In the genomic region with DNA sequence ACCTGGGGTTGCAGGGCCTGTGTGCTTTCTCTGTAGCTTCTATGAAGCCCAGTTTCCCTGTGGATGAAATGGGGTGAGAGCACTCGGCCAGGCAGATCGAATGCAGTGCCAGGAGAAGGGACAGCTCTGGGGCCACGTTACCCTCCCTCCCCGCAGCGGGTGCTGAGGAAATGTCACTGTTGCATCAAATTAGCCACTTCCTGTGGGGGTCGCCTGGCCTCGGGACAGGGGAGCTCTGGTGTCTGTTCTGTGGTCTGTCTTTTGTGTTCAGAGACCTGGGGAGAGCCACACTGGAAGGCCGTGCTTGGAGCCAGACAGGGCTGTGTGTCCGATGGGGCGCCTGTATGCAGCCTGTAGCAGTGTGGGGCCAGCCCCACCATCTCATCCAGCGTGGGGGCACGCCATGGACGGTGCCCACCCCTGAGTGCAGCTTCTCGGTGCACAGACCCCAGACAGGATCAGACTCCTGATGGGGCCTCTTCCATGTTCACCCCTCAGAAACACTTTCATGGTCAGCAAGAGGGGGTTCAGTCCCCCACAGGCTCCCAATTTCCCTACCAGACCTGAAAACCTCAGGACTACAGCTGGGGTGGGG, we compare ENCODE assay signal across 9 cellular contexts. TPM values are rescaled to one million over a fixed set of nuclear protein-coding genes. Genes with fewer than 3 reads are reported as not detected.
DNase-seq lines count a peak whose midpoint lies in the region; ATAC-seq and TF ChIP-seq lines count a peak whose summit lies in the region.
"Had no signal": no experiment of that assay in that cellular context is flagged by ENCODE, and none has a peak within 500 bp of the region (broad histone marks: within the 10 kb centered on the region; RNA-seq: fewer than 3 reads in every experiment).

No MANE protein-coding gene starts in this region.

- H2AFZ ChIP-seq in SK-N-SH (ENCODE audit: low read depth) (no peak overlapping the region), hepatocyte (no peak overlapping the region)

- no peaks in the 10 kb centered on the region for H3F3A ChIP-seq in SK-N-SH (replicated peaks; ENCODE audit: insufficient read depth)

- peaks cover 80% of the 10 kb centered on the region for H3K79me2 ChIP-seq in SK-N-SH (ENCODE audit: insufficient read depth)
- H3K79me2 ChIP-seq in hepatocyte, result peaks cover 59% of the 10 kb centered on the region

- TF ChIP-seq CTCF in SK-N-SH (IDR thresholded peaks at IDR 0.05) (no peak), hepatocyte (IDR thresholded peaks at IDR 0.05; ENCODE audit: poor library complexity) (no peak)

- TF ChIP-seq RAD21 in SK-N-SH (IDR thresholded peaks at IDR 0.05; ENCODE audit: low read length), result peak; percentile 35

- no peaks in the 10 kb centered on the region for H3K27me3 ChIP-seq in SK-N-SH (ENCODE audit: insufficient read depth)
- no peaks in the 10 kb centered on the region for H3K27me3 ChIP-seq in hepatocyte

- ATAC-seq in GM18873 (IDR thresholded peaks at IDR 0.05; ENCODE audit: low FRiP score, unreplicated experiment) (peak; percentile 74), HG02943 (IDR thresholded peaks at IDR 0.05; ENCODE audit: low read depth, unreplicated experiment) (peak; percentile 61), HG02588 (IDR thresholded peaks at IDR 0.05; ENCODE audit: unreplicated experiment) (no peak)

- peak overlapping the region; percentile 42 to 98 for H3K27ac ChIP-seq in SK-N-SH (ENCODE audit: low read depth in 2 of 2, low read length in 1 of 2)
- peak overlapping the region; percentile 43 for H3K27ac ChIP-seq in hepatocyte

- 41% methylated on average over 14 of the region's 14 CpGs for WGBS in SK-N-SH (ENCODE audit: low lambda C conversion rate)
- 61% methylated on average over 14 of the region's 14 CpGs for WGBS in hepatocyte (ENCODE audit: low lambda C conversion rate, missing lambda C conversion rate)

- peak in 1 of 2 experiments; percentile 89; a peak in 2 of 4 replicates for TF ChIP-seq EP300 in SK-N-SH (IDR thresholded peaks at IDR 0.05; ENCODE audit: borderline replicate concordance in 1 of 2, low read depth in 1 of 2, low read length in 1 of 2)

- H3K9me3 ChIP-seq in SK-N-SH (no peaks in the 10 kb centered on the region), hepatocyte (ENCODE audit: low read depth) (no peaks in the 10 kb centered on the region)

- peaks cover 20 to 29% of the 10 kb centered on the region in 2 experiments for H3K36me3 ChIP-seq in SK-N-SH (replicated peaks in 1 of 2; ENCODE audit: control insufficient read depth in 1 of 2, insufficient read depth in 2 of 2, low read length in 1 of 2)
- no peaks in the 10 kb centered on the region for H3K36me3 ChIP-seq in hepatocyte (replicated peaks; ENCODE audit: insufficient read depth, low read depth)

- H4K20me1 ChIP-seq in SK-N-SH (ENCODE audit: insufficient read depth) (peaks cover 86% of the 10 kb centered on the region), hepatocyte (ENCODE audit: insufficient read depth, poor library complexity, severe bottlenecking) (peaks cover 66% of the 10 kb centered on the region)

- H3K9ac ChIP-seq in SK-N-SH, result no peak overlapping the region; the same call in 1 of the 2 replicates

- DNase-seq in SK-N-SH (peak; percentile 93), hepatocyte (ENCODE audit: low spot score) (no peak), kidney tubule cell (ENCODE audit: low spot score) (no peak), cerebellar nuclear complex (lab: John Stamatoyannopoulos, UW) (no peak), DMS53 treated with DMSO at 0.1 percent for 48 hours (lab: John Stamatoyannopoulos, UW; ENCODE audit: unreplicated experiment) (no peak)

- peak overlapping the region; percentile 59 for H3K4me2 ChIP-seq in SK-N-SH
- H3K4me2 ChIP-seq in hepatocyte, result no peak overlapping the region

- H3K4me3 ChIP-seq in SK-N-SH (ENCODE audit: low read depth in 2 of 2, low read length in 1 of 2) (no peak overlapping the region), hepatocyte (no peak overlapping the region)
- H3K4me3 ChIP-seq: lung had no signal

- CTCF ChIA-PET in SK-N-SH (lab: Yijun Ruan, JAX), result interaction anchor here (0.8 to 5.9 kb wide), 14 partner anchors 9 to 194 kb away, joined by 3 to 54 read pairs (median 6); partner anchors contain the start of gene TTYH3

- H3K4me1 ChIP-seq in SK-N-SH (ENCODE audit: control insufficient read depth in 1 of 2, insufficient read depth in 2 of 2, low read depth in 1 of 2, low read length in 1 of 2) (peaks cover 33 to 74% of the 10 kb centered on the region in 2 experiments), hepatocyte (ENCODE audit: insufficient read depth) (peaks cover 23% of the 10 kb centered on the region)

- H3K9me2 ChIP-seq in SK-N-SH (no peaks in the 10 kb centered on the region), hepatocyte (replicated peaks; ENCODE audit: insufficient read depth) (no peaks in the 10 kb centered on the region)

- POLR2A ChIA-PET in SK-N-SH (lab: Yijun Ruan, JAX), result interaction anchor here (0.7 to 2.2 kb wide), 5 partner anchors 10 to 194 kb away, joined by 3 to 8 read pairs (median 8); partner anchors contain the start of gene TTYH3

TF ChIP-seq in SK-N-SH, 30 proteins besides CTCF, POLR2A, EP300 and RAD21 (continues in another document):
- TF ChIP-seq RFX5 (IDR thresholded peaks at IDR 0.05; ENCODE audit: low read length), result no peak
- no peak for TF ChIP-seq NRF1 (IDR thresholded peaks at IDR 0.05; ENCODE audit: low read depth, low read length)
- TF ChIP-seq, protein P1, sequence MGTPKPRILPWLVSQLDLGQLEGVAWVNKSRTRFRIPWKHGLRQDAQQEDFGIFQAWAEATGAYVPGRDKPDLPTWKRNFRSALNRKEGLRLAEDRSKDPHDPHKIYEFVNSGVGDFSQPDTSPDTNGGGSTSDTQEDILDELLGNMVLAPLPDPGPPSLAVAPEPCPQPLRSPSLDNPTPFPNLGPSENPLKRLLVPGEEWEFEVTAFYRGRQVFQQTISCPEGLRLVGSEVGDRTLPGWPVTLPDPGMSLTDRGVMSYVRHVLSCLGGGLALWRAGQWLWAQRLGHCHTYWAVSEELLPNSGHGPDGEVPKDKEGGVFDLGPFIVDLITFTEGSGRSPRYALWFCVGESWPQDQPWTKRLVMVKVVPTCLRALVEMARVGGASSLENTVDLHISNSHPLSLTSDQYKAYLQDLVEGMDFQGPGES (IDR thresholded peaks at IDR 0.05; ENCODE audit: low read depth, low read length), result no peak
- TF ChIP-seq, protein P2, sequence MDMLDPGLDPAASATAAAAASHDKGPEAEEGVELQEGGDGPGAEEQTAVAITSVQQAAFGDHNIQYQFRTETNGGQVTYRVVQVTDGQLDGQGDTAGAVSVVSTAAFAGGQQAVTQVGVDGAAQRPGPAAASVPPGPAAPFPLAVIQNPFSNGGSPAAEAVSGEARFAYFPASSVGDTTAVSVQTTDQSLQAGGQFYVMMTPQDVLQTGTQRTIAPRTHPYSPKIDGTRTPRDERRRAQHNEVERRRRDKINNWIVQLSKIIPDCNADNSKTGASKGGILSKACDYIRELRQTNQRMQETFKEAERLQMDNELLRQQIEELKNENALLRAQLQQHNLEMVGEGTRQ (IDR thresholded peaks at IDR 0.05; ENCODE audit: borderline replicate concordance, low read depth, low read length), result no peak
- TF ChIP-seq TEAD4 (IDR thresholded peaks at IDR 0.05; ENCODE audit: borderline replicate concordance, insufficient read depth), result no peak
- peak; percentile 90 for TF ChIP-seq MXI1 (IDR thresholded peaks at IDR 0.05; ENCODE audit: low read depth, low read length)
- peak; percentile 89 for TF ChIP-seq FOXJ3 (CRISPR knock-in tag; IDR thresholded peaks at IDR 0.05)
- TF ChIP-seq TCF12 (IDR thresholded peaks at IDR 0.05), result no peak; the same call in 1 of the 2 replicates
- no peak for TF ChIP-seq NFIC (IDR thresholded peaks at IDR 0.05; ENCODE audit: borderline replicate concordance)
- no peak for TF ChIP-seq FOXM1 (IDR thresholded peaks at IDR 0.05; ENCODE audit: low read depth)
- TF ChIP-seq, protein P3, sequence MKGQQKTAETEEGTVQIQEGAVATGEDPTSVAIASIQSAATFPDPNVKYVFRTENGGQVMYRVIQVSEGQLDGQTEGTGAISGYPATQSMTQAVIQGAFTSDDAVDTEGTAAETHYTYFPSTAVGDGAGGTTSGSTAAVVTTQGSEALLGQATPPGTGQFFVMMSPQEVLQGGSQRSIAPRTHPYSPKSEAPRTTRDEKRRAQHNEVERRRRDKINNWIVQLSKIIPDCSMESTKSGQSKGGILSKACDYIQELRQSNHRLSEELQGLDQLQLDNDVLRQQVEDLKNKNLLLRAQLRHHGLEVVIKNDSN (IDR thresholded peaks at IDR 0.05; ENCODE audit: borderline replicate concordance, low read depth), result no peak
- peak; percentile 82 for TF ChIP-seq CHD2 (IDR thresholded peaks at IDR 0.05; ENCODE audit: low read length, partially characterized antibody)
- TF ChIP-seq SMC3 (IDR thresholded peaks at IDR 0.05; ENCODE audit: low read depth, low read length), result no peak; the same call in 1 of the 2 replicates
- TF ChIP-seq SIN3A (IDR thresholded peaks at IDR 0.05; ENCODE audit: borderline replicate concordance, low read depth, low read length), result no peak
- no peak for TF ChIP-seq EZH2phosphoT487 (IDR thresholded peaks at IDR 0.05; ENCODE audit: borderline replicate concordance, low read depth)
- no peak for TF ChIP-seq MEF2A (IDR thresholded peaks at IDR 0.05; ENCODE audit: borderline replicate concordance, low read depth)
- no peak for TF ChIP-seq FOSL2 (IDR thresholded peaks at IDR 0.05; ENCODE audit: borderline replicate concordance, low read depth)

RNA-seq across cellular contexts. Expression of gene TTYH3, which starts 13.6 kb away (rescaled TPM):
- polyA plus RNA-seq in SK-N-SH (2012; rRNA removed), result 65.3 and 105 TPM in 2 replicates
- 44.6 and 83.8 TPM in 2 replicates for polyA plus RNA-seq in SK-N-SH (2012; cell fraction: cytosol; rRNA removed)
- polyA plus RNA-seq in SK-N-SH (2012; cell fraction: nucleus; rRNA removed), result 139 and 151 TPM in 2 replicates
- total RNA-seq in hepatocyte, result 35.8 and 46.3 TPM in 2 replicates
- 101 and 108 TPM in 2 replicates for polyA plus RNA-seq in hepatocyte

RNA-seq across cellular contexts. Expression of gene AMZ1, which starts 42.6 kb away (rescaled TPM):
- polyA plus RNA-seq in SK-N-SH (2012; rRNA removed) (0.15 and 0.19 TPM in 2 replicates), hepatocyte (1.4 TPM in 1 of 2 replicates, not detected in the other)
- polyA plus RNA-seq in SK-N-SH (2012; cell fraction: cytosol; rRNA removed), result 0.04 and 0.12 TPM in 2 replicates
- polyA plus RNA-seq in SK-N-SH (2012; cell fraction: nucleus; rRNA removed), result 0.29 and 0.69 TPM in 2 replicates
- not detected in 2 replicates for total RNA-seq in hepatocyte
